8 cellular contexts compared by ENCODE assay signal in genomic region chr1:207848234-207848633, GRCh38.
DNase-seq lines count a peak whose midpoint lies in the region; ATAC-seq and TF ChIP-seq lines count a peak whose summit lies in the region.

No MANE protein-coding gene starts in this region.

- peak; percentile 73 for ATAC-seq in HG03354 (IDR thresholded peaks at IDR 0.05; ENCODE audit: poor library complexity, severe bottlenecking, unreplicated experiment)
- ATAC-seq in sciatic nerve: peak; percentile 86
- no peak for ATAC-seq in GM19324 (IDR thresholded peaks at IDR 0.05; ENCODE audit: low FRiP score, unreplicated experiment)

- intact Hi-C loops in sciatic nerve (cut with DNase I): no loop called here

- no peak overlapping the region for H3K4me3 ChIP-seq in fibroblast of pulmonary artery (replicated peaks; ENCODE audit: low read depth, low read length)

- peak; percentile 91 for DNase-seq in EL
- DNase-seq in UCSD-AML1 (lab: John Stamatoyannopoulos, UW; ENCODE audit: unreplicated experiment): peak; percentile 82
- DNase-seq in fibroblast of pulmonary artery (ENCODE audit: low read depth): peak; percentile 77
- no peak for DNase-seq in sciatic nerve (ENCODE audit: low spot score)
- no peak for DNase-seq in HuH-7.5 (ENCODE audit: low spot score)
- DNase-seq in middle frontal gyrus (ENCODE audit: extremely low spot score, low spot score): no peak

- TF ChIP-seq CTCF in fibroblast of pulmonary artery (IDR thresholded peaks at IDR 0.05; ENCODE audit: low read length, missing control alignments): no peak

Comparison
In these comparisons a context has a peak if more than half of its experiments do, and no peak if none do; other contexts are left out.
1. DNase-seq: peak in EL (single experiment), UCSD-AML1 (single experiment) and fibroblast of pulmonary artery (single experiment); none in sciatic nerve (single experiment), HuH-7.5 (single experiment) and middle frontal gyrus (single experiment).